Comparison of ENCODE assay signal across 1 cellular context in genomic region chrX:9816094-9816700, GRCh38.
TF ChIP-seq lines count a peak whose summit lies in the region.

No MANE protein-coding gene starts in this region.

TF ChIP-seq in HepG2, 621 proteins besides CTCF, POLR2A, EP300 and RAD21:
- TF ChIP-seq ZNF441 (CRISPR knock-in tag; IDR thresholded peaks at IDR 0.05; ENCODE audit: borderline replicate concordance) (no peak), SATB2 (CRISPR knock-in tag; IDR thresholded peaks at IDR 0.05) (no peak), ZNF280D (CRISPR knock-in tag; IDR thresholded peaks at IDR 0.05) (no peak), MYC (CRISPR knock-in tag; IDR thresholded peaks at IDR 0.05; ENCODE audit: borderline replicate concordance) (no peak), ZNF660 (CRISPR knock-in tag; IDR thresholded peaks at IDR 0.05; ENCODE audit: borderline replicate concordance, low read depth) (no peak), ZNF235 (CRISPR knock-in tag; IDR thresholded peaks at IDR 0.05; ENCODE audit: borderline replicate concordance) (no peak), ZNF558 (CRISPR knock-in tag; IDR thresholded peaks at IDR 0.05; ENCODE audit: borderline replicate concordance) (no peak), TGIF2 (CRISPR knock-in tag; IDR thresholded peaks at IDR 0.05) (no peak), SRSF4 (IDR thresholded peaks at IDR 0.05; ENCODE audit: low read depth, low read length, poor library complexity, severe bottlenecking) (no peak)
